Comparison of ENCODE assay signal across 9 cellular contexts in genomic region chr13:51714663-51715168, GRCh38.
DNase-seq lines count a peak whose midpoint lies in the region; ATAC-seq, FAIRE-seq and TF ChIP-seq lines count a peak whose summit lies in the region.
"Had no signal": no experiment of that assay in that cellular context is flagged by ENCODE, and none has a peak within 500 bp of the region (broad histone marks: within the 10 kb centered on the region; RNA-seq: fewer than 3 reads in every experiment).

No MANE protein-coding gene starts in this region.

- no peak overlapping the region for H3K4me3 ChIP-seq in HepG2 (replicated peaks in 1 of 3; ENCODE audit: insufficient read depth in 1 of 3, low read depth in 2 of 3, low read length in 3 of 3)

- no peaks in the 10 kb centered on the region for H3K4me1 ChIP-seq in HepG2 (ENCODE audit: insufficient read depth, low read length)

- intact Hi-C loops in HepG2 (cut with micrococcal nuclease; ENCODE audit: unreplicated experiment) = no loop called here
- intact Hi-C loops in activated T-helper 2 cell treated with anti-CD3 and anti-CD28 coated beads, Interferon-gamma antibody, Interleukin-2, Interleukin-4, amounts not matched to agents 10 μg/mL and 5 μg/mL and 100 μg/mL, durations not matched to agents 14 hours and 24 hours and 36 hours (cut with micrococcal nuclease) = no loop called here

- H3K36me3 Mint-ChIP-seq in T-helper 2 cell treated with Interferon-gamma antibody and Interleukin-4, amounts not matched to agents 5 μg/mL and 100 μg/mL, for 36 hours (ENCODE audit: low read depth) = peaks cover 2% of the 10 kb centered on the region
- peaks cover 3% of the 10 kb centered on the region for H3K36me3 Mint-ChIP-seq in activated T-helper 2 cell treated with anti-CD3 and anti-CD28 coated beads, Interferon-gamma antibody, Interleukin-2, Interleukin-4, amounts not matched to agents 10 μg/mL and 5 μg/mL and 100 μg/mL, durations not matched to agents 14 hours and 24 hours and 36 hours (ENCODE audit: low read depth)

- POLR2A ChIA-PET in HepG2 (lab: Yijun Ruan, JAX) = interaction anchor here (0.7 kb wide), 1 partner anchor 262 kb away, joined by 4 read pairs; the partner anchor contains the start of gene INTS6

- no peak for TF ChIP-seq CTCF in HepG2 (CRISPR knock-in tag; IDR thresholded peaks at IDR 0.05)

- no peak overlapping the region for H3K4me3 Mint-ChIP-seq in T-helper 2 cell treated with Interferon-gamma antibody and Interleukin-4, amounts not matched to agents 5 μg/mL and 100 μg/mL, for 36 hours
- H3K4me3 Mint-ChIP-seq in activated T-helper 2 cell treated with anti-CD3 and anti-CD28 coated beads, Interferon-gamma antibody, Interleukin-2, Interleukin-4, amounts not matched to agents 10 μg/mL and 5 μg/mL and 100 μg/mL, durations not matched to agents 14 hours and 24 hours and 36 hours (ENCODE audit: low read depth) = no peak overlapping the region

- H3K4me2 ChIP-seq in HepG2 (ENCODE audit: low read depth, low read length) = no peak overlapping the region

- DNase-seq in RPMI7951 (ENCODE audit: low read depth) (peak; percentile 45), HepG2 (ENCODE audit: low spot score) (no peak), urothelium cell line (ENCODE audit: low spot score) (no peak), iPS-NIHi11 (ENCODE audit: low spot score) (no peak)
- DNase-seq in T-helper 2 cell treated with Interferon-gamma antibody and Interleukin-4, amounts not matched to agents 5 μg/mL and 100 μg/mL, for 36 hours (ENCODE audit: low spot score) = no peak
- DNase-seq in activated T-helper 2 cell treated with anti-CD3 and anti-CD28 coated beads, Interferon-gamma antibody, Interleukin-2, Interleukin-4, amounts not matched to agents 10 μg/mL and 5 μg/mL and 100 μg/mL, durations not matched to agents 14 hours and 24 hours and 36 hours (ENCODE audit: low spot score) = no peak
- DNase-seq: activated CD4-positive, CD25-positive, alpha-beta regulatory T cell treated with anti-CD3 and anti-CD28 coated beads, Interleukin-2, amount 50 U/mL, for 72 hours had no signal

- no peak overlapping the region for H3K9ac ChIP-seq in HepG2 (ENCODE audit: insufficient read depth, low read depth, low read length)

- H3K27me3 Mint-ChIP-seq in T-helper 2 cell treated with Interferon-gamma antibody and Interleukin-4, amounts not matched to agents 5 μg/mL and 100 μg/mL, for 36 hours (ENCODE audit: low read depth) = no peaks in the 10 kb centered on the region
- no peaks in the 10 kb centered on the region for H3K27me3 Mint-ChIP-seq in activated T-helper 2 cell treated with anti-CD3 and anti-CD28 coated beads, Interferon-gamma antibody, Interleukin-2, Interleukin-4, amounts not matched to agents 10 μg/mL and 5 μg/mL and 100 μg/mL, durations not matched to agents 14 hours and 24 hours and 36 hours (ENCODE audit: low read depth)

- H3K9me3 Mint-ChIP-seq in T-helper 2 cell treated with Interferon-gamma antibody and Interleukin-4, amounts not matched to agents 5 μg/mL and 100 μg/mL, for 36 hours = no peaks in the 10 kb centered on the region
- peaks cover 6% of the 10 kb centered on the region for H3K9me3 Mint-ChIP-seq in activated T-helper 2 cell treated with anti-CD3 and anti-CD28 coated beads, Interferon-gamma antibody, Interleukin-2, Interleukin-4, amounts not matched to agents 10 μg/mL and 5 μg/mL and 100 μg/mL, durations not matched to agents 14 hours and 24 hours and 36 hours

- H3K36me3 ChIP-seq in HepG2 (replicated peaks in 1 of 2; ENCODE audit: control insufficient read depth in 1 of 2, insufficient read depth in 2 of 2, low read length in 2 of 2) = peaks cover 4 to 27% of the 10 kb centered on the region in 2 experiments

- FAIRE-seq in HepG2 (lab: Jason Lieb, UNC) = no peak
- FAIRE-seq in urothelium cell line (lab: Jason Lieb, UNC) = no peak

- no peak overlapping the region for H2AFZ ChIP-seq in HepG2 (ENCODE audit: low read length)

- 98% methylated on average over 2 of the region's 2 CpGs for WGBS in HepG2 (ENCODE audit: low lambda C conversion rate)

- no peak for TF ChIP-seq POLR2A in HepG2 (IDR thresholded peaks at IDR 0.05; ENCODE audit: insufficient read depth in 1 of 2, low read depth in 2 of 2, low read length in 2 of 2)

- H3K27ac ChIP-seq in HepG2 (ENCODE audit: extremely low read length, insufficient read depth, low read length) = no peak overlapping the region

- H3K79me2 ChIP-seq in HepG2 (ENCODE audit: insufficient read depth, low read length) = no peaks in the 10 kb centered on the region

- no peak for TF ChIP-seq RAD21 in HepG2 (CRISPR knock-in tag; IDR thresholded peaks at IDR 0.05)

- TF ChIP-seq EP300 in HepG2 (IDR thresholded peaks at IDR 0.05; ENCODE audit: low read depth in 2 of 2, low read length in 2 of 2) = no peak
- TF ChIP-seq EP300 in HepG2 (CRISPR knock-in tag; IDR thresholded peaks at IDR 0.05; ENCODE audit: borderline replicate concordance) = no peak

- peak; percentile 73 for ATAC-seq in GM18520 (IDR thresholded peaks at IDR 0.05; ENCODE audit: unreplicated experiment)
- peak; percentile 82 for ATAC-seq in HG03064 (IDR thresholded peaks at IDR 0.05; ENCODE audit: low read depth, unreplicated experiment)
- peak; percentile 60 for ATAC-seq in HepG2

- H3K4me1 Mint-ChIP-seq in T-helper 2 cell treated with Interferon-gamma antibody and Interleukin-4, amounts not matched to agents 5 μg/mL and 100 μg/mL, for 36 hours (ENCODE audit: low read depth) = peaks cover 2% of the 10 kb centered on the region
- peaks cover 2% of the 10 kb centered on the region for H3K4me1 Mint-ChIP-seq in activated T-helper 2 cell treated with anti-CD3 and anti-CD28 coated beads, Interferon-gamma antibody, Interleukin-2, Interleukin-4, amounts not matched to agents 10 μg/mL and 5 μg/mL and 100 μg/mL, durations not matched to agents 14 hours and 24 hours and 36 hours (ENCODE audit: low read depth)

- H4K20me1 ChIP-seq in HepG2 (ENCODE audit: insufficient read depth, low read length) = no peaks in the 10 kb centered on the region

- CTCF ChIA-PET in HepG2 (lab: Yijun Ruan, JAX; ENCODE audit: low intra/inter-chr PET ratio, low total read pairs) = no interaction called here

- no TSS peak for BruUV-seq in HepG2 (replicated peaks; lab: Mats Ljungman, UMichigan)

- in situ Hi-C loops in HepG2 (cut with HindIII; ENCODE audit: extremely low pct_ligation_motif_present, low pct_unique_long_range_greater_than_20kb) = no loop called here

- no peak overlapping the region for H3K27ac Mint-ChIP-seq in T-helper 2 cell treated with Interferon-gamma antibody and Interleukin-4, amounts not matched to agents 5 μg/mL and 100 μg/mL, for 36 hours
- no peak overlapping the region for H3K27ac Mint-ChIP-seq in activated T-helper 2 cell treated with anti-CD3 and anti-CD28 coated beads, Interferon-gamma antibody, Interleukin-2, Interleukin-4, amounts not matched to agents 10 μg/mL and 5 μg/mL and 100 μg/mL, durations not matched to agents 14 hours and 24 hours and 36 hours

- H3K9me3 ChIP-seq in HepG2 (ENCODE audit: low read length) = no peaks in the 10 kb centered on the region

- no peaks in the 10 kb centered on the region for H3K27me3 ChIP-seq in HepG2 (ENCODE audit: control insufficient read depth in 1 of 2, insufficient read depth in 2 of 2, low read length in 2 of 2)

TF ChIP-seq in HepG2, 621 proteins besides CTCF, POLR2A, EP300 and RAD21:
- no peak for TF ChIP-seq FOXO1 (CRISPR knock-in tag; IDR thresholded peaks at IDR 0.05)
- TF ChIP-seq ZNF670 (CRISPR knock-in tag; IDR thresholded peaks at IDR 0.05; ENCODE audit: borderline replicate concordance) = no peak
- TF ChIP-seq ZNF75D (CRISPR knock-in tag; IDR thresholded peaks at IDR 0.05; ENCODE audit: borderline replicate concordance) = no peak
- no peak for TF ChIP-seq MED1 (CRISPR knock-in tag; IDR thresholded peaks at IDR 0.05)
- no peak for TF ChIP-seq MTA1 (CRISPR knock-in tag; IDR thresholded peaks at IDR 0.05; ENCODE audit: borderline replicate concordance)
- TF ChIP-seq TCF7 (IDR thresholded peaks at IDR 0.05; ENCODE audit: low read depth) = no peak
- TF ChIP-seq ZNF333 (CRISPR knock-in tag; IDR thresholded peaks at IDR 0.05; ENCODE audit: borderline replicate concordance) = no peak
- TF ChIP-seq ELK4 (CRISPR knock-in tag; IDR thresholded peaks at IDR 0.05; ENCODE audit: borderline replicate concordance) = no peak
- no peak for TF ChIP-seq ARID3A (IDR thresholded peaks at IDR 0.05; ENCODE audit: low read depth, low read length)
TF ChIP-seq in HepG2: peak in this region for 0.
